In genomic region chr2:234025475-234025874, GRCh38 we compare ENCODE assay signal across 10 cellular contexts. TPM values are rescaled to one million over a fixed set of nuclear protein-coding genes. Genes with fewer than 3 reads are reported as not detected.
DNase-seq lines count a peak whose midpoint lies in the region; ATAC-seq, FAIRE-seq and TF ChIP-seq lines count a peak whose summit lies in the region.
"Had no signal": no experiment of that assay in that cellular context is flagged by ENCODE, and none has a peak within 500 bp of the region (broad histone marks: within the 10 kb centered on the region; RNA-seq: fewer than 3 reads in every experiment).

No MANE protein-coding gene starts in this region.

- H3K4me3 ChIP-seq in astrocyte of the spinal cord (ENCODE audit: low read depth, low read length) (peak overlapping the region; percentile 17), psoas muscle (peak overlapping the region; percentile 15), mesendoderm (ENCODE audit: low read length) (no peak overlapping the region)

- no peak overlapping the region for H2BK120ac ChIP-seq in mesendoderm (ENCODE audit: low read depth, low read length)

- H3K36me3 ChIP-seq in psoas muscle (ENCODE audit: insufficient read depth in 1 of 2, low read depth in 1 of 2) (no peaks in the 10 kb centered on the region), mesendoderm (ENCODE audit: control insufficient read depth, insufficient read depth, low read length) (no peaks in the 10 kb centered on the region)

- H3K4me2 ChIP-seq in mesendoderm (ENCODE audit: low read length): no peak overlapping the region

- H3K9ac ChIP-seq in mesendoderm (ENCODE audit: low read length): no peak overlapping the region

- no peak overlapping the region for H3K56ac ChIP-seq in mesendoderm (ENCODE audit: low read length)

- no peak overlapping the region for H3K4ac ChIP-seq in mesendoderm (ENCODE audit: low read depth, low read length)

- no peak overlapping the region for H4K5ac ChIP-seq in mesendoderm (ENCODE audit: low read length)

- in situ Hi-C loops in astrocyte of the spinal cord (cut with HindIII; ENCODE audit: low sequenced_read_pairs): no loop called here

- H2BK15ac ChIP-seq in mesendoderm (replicated peaks; ENCODE audit: low read depth): no peak overlapping the region

- no peaks in the 10 kb centered on the region for H3K9me3 ChIP-seq in psoas muscle

- H3K18ac ChIP-seq in mesendoderm (ENCODE audit: low read length): no peak overlapping the region

- H4K8ac ChIP-seq in mesendoderm (ENCODE audit: low read depth, low read length): no peak overlapping the region

- H3K79me1 ChIP-seq in mesendoderm (ENCODE audit: low read length): no peaks in the 10 kb centered on the region

- intact Hi-C loops in psoas muscle (cut with DNase I): no loop called here

- ATAC-seq in HG03520 (IDR thresholded peaks at IDR 0.05; ENCODE audit: unreplicated experiment): peak; percentile 67
- no peak for ATAC-seq in psoas muscle

- peak; percentile 43 for DNase-seq in GM12891 (ENCODE audit: insufficient read length, low spot score)
- DNase-seq in astrocyte of the spinal cord (ENCODE audit: low read depth, low spot score): no peak
- no peak for DNase-seq in psoas muscle
- no peak for DNase-seq in frontal cortex (ENCODE audit: low spot score in 2 of 2)
- no peak for DNase-seq in mesendoderm
- DNase-seq in NCI-H146 treated with DMSO at 0.1 percent for 48 hours (lab: John Stamatoyannopoulos, UW; ENCODE audit: unreplicated experiment): no peak
- no peak for DNase-seq in H54 (ENCODE audit: insufficient read length, low spot score)

- TF ChIP-seq POLR2A in GM12891 (IDR thresholded peaks at IDR 0.05; ENCODE audit: low read depth, low read length) (no peak), H54 (IDR thresholded peaks at IDR 0.05; ENCODE audit: low read depth, low read length) (no peak)

- no peak overlapping the region for H2BK5ac ChIP-seq in mesendoderm (ENCODE audit: low read length)

- H3K27ac ChIP-seq in psoas muscle: no peak overlapping the region
- H3K27ac ChIP-seq in mesendoderm (ENCODE audit: low read depth, low read length): no peak overlapping the region

- H3K4me1 ChIP-seq in psoas muscle (no peaks in the 10 kb centered on the region), mesendoderm (ENCODE audit: control insufficient read depth, low read depth, low read length) (no peaks in the 10 kb centered on the region)

- FAIRE-seq in GM12891 (lab: Jason Lieb, UNC): no peak
- no peak for FAIRE-seq in frontal cortex (lab: Jason Lieb, UNC)
- no peak for FAIRE-seq in H54 (lab: Jason Lieb, UNC)
- FAIRE-seq: islet of Langerhans had no signal

- TF ChIP-seq CTCF in astrocyte of the spinal cord (IDR thresholded peaks at IDR 0.05; ENCODE audit: low read depth, low read length) (no peak), psoas muscle (IDR thresholded peaks at IDR 0.05) (no peak)

- H3K79me2 ChIP-seq in mesendoderm (ENCODE audit: control insufficient read depth, insufficient read depth, low read length): no peaks in the 10 kb centered on the region

- WGBS in psoas muscle, 3 donors: 29 to 35% (median 29%) methylated on average over 10 of the region's 10 CpGs
- WGBS in mesendoderm (ENCODE audit: extremely low coverage, insufficient coverage, low lambda C conversion rate): no CpG with 5 or more reads among the region's 10 CpGs

- H2AK5ac ChIP-seq in mesendoderm (ENCODE audit: low read length): no peak overlapping the region

- no peak overlapping the region for H3K23ac ChIP-seq in mesendoderm (ENCODE audit: low read length)

- peaks cover 0 to 7% (median 2%) of the 10 kb centered on the region in 3 donors for H3K27me3 ChIP-seq in psoas muscle (ENCODE audit: insufficient read depth in 3 of 3, low read length in 2 of 3)
- no peaks in the 10 kb centered on the region for H3K27me3 ChIP-seq in mesendoderm (ENCODE audit: insufficient read depth, low read length, poor library complexity)

TF ChIP-seq in GM12891, 5 proteins besides CTCF, POLR2A, EP300 and RAD21:
- TF ChIP-seq PAX5 (IDR thresholded peaks at IDR 0.05; ENCODE audit: insufficient read depth, low read length, severe bottlenecking): no peak
- TF ChIP-seq TAF1 (IDR thresholded peaks at IDR 0.05; ENCODE audit: low read depth, low read length): no peak
- TF ChIP-seq SPI1 (IDR thresholded peaks at IDR 0.05; ENCODE audit: low read depth, low read length): no peak
- no peak for TF ChIP-seq POLR2AphosphoS5 (IDR thresholded peaks at IDR 0.05; ENCODE audit: low read depth, low read length)
- TF ChIP-seq POU2F2 (IDR thresholded peaks at IDR 0.05; ENCODE audit: low read depth, low read length): no peak

RNA-seq across cellular contexts. Expression of gene SPP2, which starts 25.0 kb away (rescaled TPM):
- polyA plus RNA-seq in GM12891 (2012; ENCODE audit: low read depth, missing spikeins): not detected
- not detected for total RNA-seq in psoas muscle
- not detected for polyA plus RNA-seq in psoas muscle
- not detected for total RNA-seq in frontal cortex
- polyA plus RNA-seq in mesendoderm (2013, experiment 1 of 2): not detected
- polyA plus RNA-seq in mesendoderm (2013, experiment 2 of 2): not detected
- total RNA-seq: NCI-H460 had no signal
